In genomic region chr6:19086480-19086879, GRCh38 we compare ENCODE assay signal across 2 cellular contexts.
TF ChIP-seq lines count a peak whose summit lies in the region.

No MANE protein-coding gene starts in this region.

TF ChIP-seq in GM23338, 12 proteins besides CTCF, POLR2A, EP300 and RAD21:
- no peak for TF ChIP-seq ZNF462 (CRISPR knock-in tag; IDR thresholded peaks at IDR 0.05)
TF ChIP-seq in GM23338: peak in this region for 0.

TF ChIP-seq in H1, 55 proteins besides CTCF, POLR2A, EP300 and RAD21:
- TF ChIP-seq CEBPB (IDR thresholded peaks at IDR 0.05; ENCODE audit: low read depth, low read length), result no peak
- TF ChIP-seq POU5F1 (IDR thresholded peaks at IDR 0.05; ENCODE audit: low read depth, low read length), result no peak
- no peak for TF ChIP-seq RNF2 (IDR thresholded peaks at IDR 0.05; ENCODE audit: borderline replicate concordance, low read depth, low read length, missing control alignments, poor library complexity, severe bottlenecking)
- TF ChIP-seq SAP30 (IDR thresholded peaks at IDR 0.05; ENCODE audit: insufficient read depth, insufficient replicate concordance, low read length), result no peak
- no peak for TF ChIP-seq HDAC6 (IDR thresholded peaks at IDR 0.05; ENCODE audit: low read depth, low read length)
- TF ChIP-seq ZNF274 (IDR thresholded peaks at IDR 0.05; ENCODE audit: borderline replicate concordance, extremely low read depth, low read length), result no peak
- no peak for TF ChIP-seq NANOG (IDR thresholded peaks at IDR 0.05; ENCODE audit: insufficient read depth, low read depth, low read length, poor library complexity, severe bottlenecking)
- TF ChIP-seq GABPA (IDR thresholded peaks at IDR 0.05; ENCODE audit: borderline replicate concordance, insufficient read depth, low read length), result no peak
- no peak for TF ChIP-seq SP4 (IDR thresholded peaks at IDR 0.05; ENCODE audit: low read length)
- no peak for TF ChIP-seq PHF8 (conservative IDR thresholded peaks at IDR 0.05; ENCODE audit: low read depth, low read length)
- TF ChIP-seq TAF1 (IDR thresholded peaks at IDR 0.05; ENCODE audit: low read depth, low read length), result no peak
- no peak for TF ChIP-seq CREB1 (IDR thresholded peaks at IDR 0.05)
- no peak for TF ChIP-seq TCF12 (IDR thresholded peaks at IDR 0.05; ENCODE audit: low read depth, low read length)
- no peak for TF ChIP-seq MAFK (IDR thresholded peaks at IDR 0.05; ENCODE audit: low read depth, low read length)
- no peak for TF ChIP-seq EZH2 (IDR thresholded peaks at IDR 0.05; ENCODE audit: low read depth, low read length, severe bottlenecking)
- TF ChIP-seq RBBP5 (IDR thresholded peaks at IDR 0.05; ENCODE audit: borderline replicate concordance, low read depth, low read length), result no peak
- TF ChIP-seq TAF7 (optimal IDR thresholded peaks at IDR 0.05; ENCODE audit: borderline replicate concordance, low read depth, low read length), result no peak
